21 cellular contexts compared by ENCODE assay signal in genomic region chr6:87241304-87241703, GRCh38.
DNase-seq lines count a peak whose midpoint lies in the region; ATAC-seq, FAIRE-seq and TF ChIP-seq lines count a peak whose summit lies in the region.
"Had no signal": no experiment of that assay in that cellular context is flagged by ENCODE, and none has a peak within 500 bp of the region (broad histone marks: within the 10 kb centered on the region; RNA-seq: fewer than 3 reads in every experiment).

No MANE protein-coding gene starts in this region.

- no peak overlapping the region for H2BK12ac ChIP-seq in H1 (ENCODE audit: low read depth, low read length)

- no peaks in the 10 kb centered on the region for H3K23me2 ChIP-seq in H1 (ENCODE audit: low read depth, low read length)

- H3K27me3 ChIP-seq in H1 (replicated peaks in 1 of 4; ENCODE audit: control insufficient read depth in 3 of 4, extremely low read depth in 1 of 4, insufficient read depth in 3 of 4, low read length in 3 of 4): no peaks in the 10 kb centered on the region
- H3K27me3 ChIP-seq in Peyer's patch: no peaks in the 10 kb centered on the region

- no peak overlapping the region for H2BK5ac ChIP-seq in H1 (ENCODE audit: low read depth, low read length)

- no peaks in the 10 kb centered on the region for H4K20me1 ChIP-seq in H1 (replicated peaks in 1 of 2; ENCODE audit: control insufficient read depth in 1 of 2, insufficient read depth in 2 of 2, low read length in 2 of 2)

- H3K4me1 ChIP-seq in H1 (replicated peaks in 1 of 4; ENCODE audit: control insufficient read depth in 3 of 4, insufficient read depth in 4 of 4, low read length in 3 of 4) (no peaks in the 10 kb centered on the region), Peyer's patch (no peaks in the 10 kb centered on the region)

- H3K4me3 ChIP-seq in H1 (ENCODE audit: extremely low read depth in 1 of 4, insufficient read depth in 2 of 4, low read depth in 3 of 4, low read length in 4 of 4): no peak overlapping the region
- H3K4me3 ChIP-seq in Peyer's patch: no peak overlapping the region

- H3K18ac ChIP-seq in H1 (ENCODE audit: extremely low read depth, low read length): no peak overlapping the region

- no peak overlapping the region for H3K23ac ChIP-seq in H1 (ENCODE audit: insufficient read length)

- intact Hi-C loops in Right ventricle myocardium superior (cut with DNase I): loop anchor here (10.0 kb wide), 1 partner anchor 87 kb away; the partner anchor contains the start of gene ZNF292

- peak; percentile 5 for DNase-seq in DMS53 (lab: John Stamatoyannopoulos, UW)
- DNase-seq in DMS53 treated with DMSO at 0.1 percent for 48 hours (lab: John Stamatoyannopoulos, UW; ENCODE audit: unreplicated experiment): no peak
- DNase-seq in HT1080 (ENCODE audit: low read depth): peak; percentile 3
- DNase-seq in H1 (ENCODE audit: low read depth in 1 of 2, low spot score in 2 of 2): no peak
- DNase-seq in Peyer's patch: no peak
- DNase-seq in Right ventricle myocardium superior: no peak
- DNase-seq: DMS79, MV-4-11, NCI-H1694, NCI-H2081, NCI-H446, NCI-H526 treated with DMSO at 0.1 percent for 48 hours, OCI-M1, SHP77 treated with DMSO at 0.1 percent for 48 hours, SK-N-SH, T-cell had no signal

- FAIRE-seq in H1 (lab: Jason Lieb, UNC): no peak
- FAIRE-seq: GM12891 had no signal

- H2AK5ac ChIP-seq in H1 (ENCODE audit: low read depth, low read length): no peak overlapping the region

- TF ChIP-seq RAD21 in H1 (IDR thresholded peaks at IDR 0.05 in 1 of 2, conservative IDR thresholded peaks at IDR 0.05 in 1 of 2; ENCODE audit: low read depth in 2 of 2, low read length in 2 of 2): peak; percentile 17 to 20; a peak in 2 of 4 replicates

- no peak overlapping the region for H2BK120ac ChIP-seq in H1 (replicated peaks; ENCODE audit: low read depth, low read length)

- peaks cover 0 to 11% of the 10 kb centered on the region in 2 experiments; a peak in 2 of 4 replicates for H3K9me3 ChIP-seq in H1 (ENCODE audit: insufficient read depth in 2 of 2, low read depth in 1 of 2, low read length in 1 of 2)
- H3K9me3 ChIP-seq in Peyer's patch: peaks cover 0 to 2% (median 0%) of the 10 kb centered on the region in 4 donors
- H3K9me3 ChIP-seq: SK-N-SH had no signal

- ATAC-seq in GM19395 (IDR thresholded peaks at IDR 0.05; ENCODE audit: unreplicated experiment) (no peak), HG03457 (IDR thresholded peaks at IDR 0.05; ENCODE audit: unreplicated experiment) (no peak), Right ventricle myocardium superior (ENCODE audit: poor library complexity) (no peak)
- ATAC-seq: T-cell had no signal

- no peak overlapping the region for H2AFZ ChIP-seq in H1 (ENCODE audit: low read length)

- H3K27ac ChIP-seq in H1 (ENCODE audit: low read depth, low read length): no peak overlapping the region
- H3K27ac ChIP-seq in Peyer's patch: no peak overlapping the region
- H3K27ac ChIP-seq: 22Rv1, C4-2B had no signal

- H3K9ac ChIP-seq in H1 (replicated peaks in 1 of 4; ENCODE audit: extremely low read depth in 1 of 4, low read depth in 3 of 4, low read length in 3 of 4): no peak overlapping the region
- H3K9ac ChIP-seq: SK-N-SH had no signal

- TF ChIP-seq POLR2A in H1 (IDR thresholded peaks at IDR 0.05; ENCODE audit: control extremely low read depth in 1 of 2, low read depth in 2 of 2, low read length in 2 of 2): no peak
- TF ChIP-seq POLR2A in Peyer's patch (IDR thresholded peaks at IDR 0.05): no peak

- H4K5ac ChIP-seq in H1 (ENCODE audit: insufficient read length, low read depth, low read length): no peak overlapping the region

- H2BK15ac ChIP-seq in H1 (ENCODE audit: low read length): no peak overlapping the region

- POLR2A ChIA-PET in H1 (lab: Charles Lee; ENCODE audit: partially characterized antibody): interaction anchor here (0.6 to 0.9 kb wide), 2 partner anchors 86 to 414 kb away, joined by 3 read pairs; partner anchors contain the start of gene ZNF292

- H2BK20ac ChIP-seq in H1 (ENCODE audit: low read length): no peak overlapping the region

- no peak overlapping the region for H3K14ac ChIP-seq in H1 (ENCODE audit: insufficient read length)

- H4K91ac ChIP-seq in H1 (replicated peaks; ENCODE audit: insufficient read length, low read length): no peak overlapping the region

- no peak overlapping the region for H3K4me2 ChIP-seq in H1 (ENCODE audit: insufficient read depth in 1 of 2, low read depth in 2 of 2, low read length in 2 of 2)
- H3K4me2 ChIP-seq: SK-N-SH had no signal

- H3K36me3 ChIP-seq in H1 (ENCODE audit: control insufficient read depth in 2 of 4, insufficient read depth in 4 of 4, low read length in 3 of 4) (peaks cover 0 to 59% (median 22%) of the 10 kb centered on the region in 4 experiments; a peak in 6 of 8 replicates), Peyer's patch (peaks cover 0 to 47% (median 0%) of the 10 kb centered on the region in 3 donors)

- 93 to 100% methylated on average over 1 to 5 of the region's 5 CpGs for WGBS in H1 (ENCODE audit: extremely low coverage in 1 of 2, insufficient coverage in 1 of 2, insufficient read length in 1 of 2, insufficient replicate concordance in 2 of 2, low coverage in 1 of 2, low lambda C conversion rate in 2 of 2, missing lambda C conversion rate in 1 of 2), 2 experiments

- CTCF ChIA-PET in H1 (lab: Charles Lee; ENCODE audit: partially characterized antibody): interaction anchor here (0.7 to 1.8 kb wide), 6 partner anchors 80 to 1766 kb away, joined by 3 to 14 read pairs (median 4); no protein-coding TSS in a partner anchor

- TF ChIP-seq EP300 in H1 (IDR thresholded peaks at IDR 0.05; ENCODE audit: borderline replicate concordance in 1 of 2, low read depth in 2 of 2, low read length in 2 of 2): no peak

- H3K79me1 ChIP-seq in H1 (ENCODE audit: low read depth, low read length): no peaks in the 10 kb centered on the region

- no peak overlapping the region for H3K56ac ChIP-seq in H1 (replicated peaks; ENCODE audit: insufficient read length, low read depth, low read length)

- TF ChIP-seq CTCF in H1 (IDR thresholded peaks at IDR 0.05; ENCODE audit: control extremely low read depth in 1 of 3, insufficient read depth in 1 of 3, low read depth in 1 of 3, low read length in 3 of 3) (peak in 2 of 3 experiments; percentile 15 to 35; a peak in 2 of 4 replicates), Peyer's patch (IDR thresholded peaks at IDR 0.05) (no peak)

- peaks cover 0 to 11% of the 10 kb centered on the region in 2 experiments; a peak in 2 of 4 replicates for H3K79me2 ChIP-seq in H1 (ENCODE audit: control insufficient read depth in 1 of 2, insufficient read depth in 2 of 2, low read length in 2 of 2)

- no peak overlapping the region for H3K4ac ChIP-seq in H1 (replicated peaks; ENCODE audit: insufficient read length, low read depth, low read length)

- no peak overlapping the region for H4K8ac ChIP-seq in H1 (ENCODE audit: extremely low read depth, insufficient read depth, low read length)

TF ChIP-seq in H1, 55 proteins besides CTCF, POLR2A, EP300 and RAD21:
- TF ChIP-seq TEAD4 (IDR thresholded peaks at IDR 0.05; ENCODE audit: low read depth, low read length): peak; percentile 81
- TF ChIP-seq SIRT6 (IDR thresholded peaks at IDR 0.05; ENCODE audit: low read length): no peak

Comparison
In these comparisons a context has a peak if more than half of its experiments do, and no peak if none do; other contexts are left out.
1. DNase-seq: peak in DMS53 (single experiment) and HT1080 (single experiment); none in DMS53 treated with DMSO at 0.1 percent for 48 hours (single experiment), H1 (0 of 2), Peyer's patch (0 of 3) and Right ventricle myocardium superior (single experiment).
2. CTCF ChIP-seq: peak in H1 (2 of 3); none in Peyer's patch (0 of 6).